1 cellular context compared by ENCODE assay signal in the genomic region with DNA sequence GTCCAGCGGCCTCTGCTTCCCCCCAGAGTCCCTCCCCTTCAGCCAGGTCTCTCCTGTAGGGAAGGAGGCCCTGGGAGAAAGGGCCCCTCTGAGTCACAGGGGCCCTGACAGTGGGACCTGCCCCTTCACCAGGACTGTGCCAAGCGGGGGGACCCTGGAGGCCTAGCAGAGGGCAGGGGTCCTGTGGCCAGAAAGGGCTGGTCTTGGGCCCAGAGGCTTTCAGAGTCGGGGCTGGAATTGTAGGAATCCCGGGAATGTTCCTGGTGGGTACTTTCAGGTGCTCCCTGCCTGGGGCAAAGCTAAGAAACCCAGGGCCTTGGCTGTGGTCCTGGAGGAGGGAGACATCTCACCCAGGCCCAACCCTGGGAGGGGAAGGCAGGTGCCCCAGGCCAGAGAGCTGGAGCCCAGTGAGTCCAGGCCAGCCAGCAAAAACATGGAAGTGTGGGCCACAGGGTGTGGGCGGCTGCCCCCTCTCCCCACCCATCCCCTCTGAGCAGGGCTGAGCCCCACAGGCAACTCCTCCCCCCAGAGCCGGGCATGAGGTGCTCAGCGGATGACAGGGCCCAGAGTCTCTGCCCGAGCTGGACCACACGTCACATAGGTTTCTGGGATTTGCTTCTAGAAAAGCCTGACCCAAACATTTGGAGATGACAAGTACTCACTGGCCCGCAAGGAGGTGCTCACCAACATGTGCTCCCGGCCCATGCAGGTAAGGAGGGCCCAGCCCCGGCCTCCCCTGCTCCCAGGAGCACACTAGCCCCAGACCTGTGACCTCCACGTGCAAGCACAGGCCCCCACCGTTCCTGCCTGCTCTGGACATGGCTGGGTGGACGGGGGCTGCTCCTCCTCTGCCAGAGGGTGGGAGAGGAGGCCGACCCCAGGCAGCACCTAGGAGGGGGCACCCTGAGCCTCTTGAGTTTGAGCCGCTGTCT.
TF ChIP-seq lines count a peak whose summit lies in the region.

No MANE protein-coding gene starts in this region.

TF ChIP-seq in Ishikawa, 13 proteins besides CTCF, POLR2A, EP300 and RAD21:
- TF ChIP-seq, protein P1, sequence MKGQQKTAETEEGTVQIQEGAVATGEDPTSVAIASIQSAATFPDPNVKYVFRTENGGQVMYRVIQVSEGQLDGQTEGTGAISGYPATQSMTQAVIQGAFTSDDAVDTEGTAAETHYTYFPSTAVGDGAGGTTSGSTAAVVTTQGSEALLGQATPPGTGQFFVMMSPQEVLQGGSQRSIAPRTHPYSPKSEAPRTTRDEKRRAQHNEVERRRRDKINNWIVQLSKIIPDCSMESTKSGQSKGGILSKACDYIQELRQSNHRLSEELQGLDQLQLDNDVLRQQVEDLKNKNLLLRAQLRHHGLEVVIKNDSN (IDR thresholded peaks at IDR 0.05): no peak
- TF ChIP-seq TCF12 (IDR thresholded peaks at IDR 0.05; ENCODE audit: low read depth) (no peak), TEAD4 (IDR thresholded peaks at IDR 0.05) (peak; percentile 54), ZBTB7A (IDR thresholded peaks at IDR 0.05; ENCODE audit: low read depth) (0 out of 2 replicates have a peak, but pooled peaks have one; percentile 50)
TF ChIP-seq in Ishikawa: peak in this region for 2.
